Comparison of ENCODE assay signal across 15 cellular contexts in the genomic region with DNA sequence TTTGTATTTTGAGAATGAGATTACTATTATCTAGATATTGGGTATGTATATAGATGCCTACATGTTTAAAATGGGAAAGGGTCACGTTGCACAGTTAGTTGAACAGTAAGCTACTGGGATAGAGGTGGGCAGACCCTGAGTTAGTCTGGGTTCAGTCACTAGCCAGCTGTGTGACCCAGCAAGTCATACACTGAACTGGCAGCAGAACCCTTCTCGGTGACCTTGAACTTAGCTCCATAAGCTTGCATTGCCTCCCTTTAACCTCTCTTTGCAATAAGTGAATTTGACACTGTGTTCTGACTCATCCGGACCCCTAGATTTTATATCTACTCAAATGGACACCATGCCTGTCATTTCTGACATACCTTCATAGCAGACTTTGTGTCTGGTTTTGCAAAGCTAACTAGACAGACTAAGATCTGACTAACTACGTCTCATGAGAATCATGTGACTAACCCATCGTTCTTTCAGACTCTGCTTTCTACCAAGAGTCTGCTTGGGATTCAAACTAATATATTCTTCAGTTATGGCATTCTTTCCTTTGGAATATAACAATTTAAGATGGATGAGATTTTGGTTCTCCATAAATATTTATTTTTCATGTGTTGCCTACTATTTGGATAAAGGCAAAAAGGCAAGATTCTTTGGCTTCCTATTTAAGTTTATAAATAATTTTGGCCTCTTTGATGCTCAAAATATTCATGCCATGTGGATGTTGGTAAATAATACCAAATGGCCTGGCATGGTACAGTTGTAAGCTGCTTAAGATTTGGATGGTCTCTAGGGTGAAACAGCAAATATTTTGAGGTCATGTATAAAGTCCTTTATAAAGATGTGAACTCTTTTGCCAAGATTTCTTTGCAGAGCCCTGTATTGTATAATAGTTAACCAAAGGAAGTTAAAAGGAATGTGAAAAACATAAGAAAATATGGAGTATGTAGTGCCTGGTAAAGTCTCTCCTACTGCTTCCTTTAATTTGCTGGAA.
"Had no signal": no experiment of that assay in that cellular context is flagged by ENCODE, and none has a peak within 500 bp of the region (broad histone marks: within the 10 kb centered on the region; RNA-seq: fewer than 3 reads in every experiment).

No MANE protein-coding gene starts in this region.

- ATAC-seq: stimulated activated naive CD8-positive, alpha-beta T cell treated with anti-CD3 and anti-CD28 coated beads, Interleukin-15, amount 100 ng/mL, for 72 hours had no signal

- H3K4me1 Mint-ChIP-seq: neural crest cell; stimulated activated naive CD8-positive, alpha-beta T cell treated with anti-CD3 and anti-CD28 coated beads, Interleukin-15, amount 100 ng/mL, for 72 hours had no signal

- H3K4me1 ChIP-seq: breast epithelium, left ventricle myocardium inferior, testis had no signal

- H3K9me3 Mint-ChIP-seq: endodermal cell; neural crest cell; stimulated activated naive CD8-positive, alpha-beta T cell treated with anti-CD3 and anti-CD28 coated beads, Interleukin-15, amount 100 ng/mL, for 72 hours had no signal

- H3K36me3 ChIP-seq: breast epithelium, left ventricle myocardium inferior, ovary had no signal

- H3K4me3 ChIP-seq: breast epithelium, left ventricle myocardium inferior, ovary, skin epidermis, testis had no signal

- FAIRE-seq: islet of Langerhans had no signal

- H3K27me3 ChIP-seq: breast epithelium, ovary, testis had no signal

- H3K27ac Mint-ChIP-seq: activated naive CD8-positive, alpha-beta T cell; endodermal cell; stimulated activated naive CD8-positive, alpha-beta T cell treated with anti-CD3 and anti-CD28 coated beads, Interleukin-15, amount 100 ng/mL, for 72 hours had no signal

- H3K9me3 ChIP-seq: breast epithelium, left ventricle myocardium inferior, ovary, testis had no signal

- DNase-seq: activated CD4-positive, alpha-beta T cell treated with anti-CD3 and anti-CD28 coated beads, Interleukin-2, amount 50 U/mL, for 4 hours; activated T-cell treated with anti-CD3 and anti-CD28 coated beads, Interleukin-2, amount 50 U/mL, for 1 hour; endodermal cell; foreskin melanocyte; head of caudate nucleus; left ventricle myocardium inferior; ovary; stimulated activated CD4-positive, alpha-beta T cell treated with anti-CD3 and anti-CD28 coated beads, Interleukin-4, amount 100 ng/mL, for 4 hours; stimulated activated naive CD8-positive, alpha-beta T cell treated with anti-CD3 and anti-CD28 coated beads, Interleukin-15, amount 100 ng/mL, for 72 hours; testis had no signal

- H3K27ac ChIP-seq: breast epithelium, left ventricle myocardium inferior, ovary, testis had no signal

- H3K4me3 Mint-ChIP-seq: activated naive CD8-positive, alpha-beta T cell; endodermal cell; neural crest cell; stimulated activated naive CD8-positive, alpha-beta T cell treated with anti-CD3 and anti-CD28 coated beads, Interleukin-15, amount 100 ng/mL, for 72 hours had no signal
